Comparison of ENCODE assay signal across 22 cellular contexts in the genomic region with DNA sequence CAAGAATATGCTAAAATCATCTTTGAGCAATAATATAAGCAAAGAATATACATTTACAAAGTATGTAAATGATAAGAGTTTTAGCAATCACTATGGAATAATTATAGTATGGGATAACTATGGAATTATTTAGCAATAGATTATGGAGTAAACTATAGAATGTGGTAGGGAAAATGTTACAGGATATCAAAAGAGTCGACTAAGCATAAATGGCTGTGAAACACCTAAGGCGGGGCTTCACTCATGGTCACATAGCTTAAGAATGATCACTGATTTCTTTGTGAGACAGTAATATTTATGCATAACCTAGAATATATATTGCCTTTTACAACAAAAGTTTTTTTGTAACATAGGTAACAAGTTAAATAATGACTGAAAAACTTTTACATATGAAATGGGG.
DNase-seq lines count a peak whose midpoint lies in the region; ATAC-seq, FAIRE-seq and TF ChIP-seq lines count a peak whose summit lies in the region.
"Had no signal": no experiment of that assay in that cellular context is flagged by ENCODE, and none has a peak within 500 bp of the region (broad histone marks: within the 10 kb centered on the region; RNA-seq: fewer than 3 reads in every experiment).

No MANE protein-coding gene starts in this region.

- H3K9me3 ChIP-seq in mammary epithelial cell (replicated peaks; ENCODE audit: insufficient read depth, low read length) (no peaks in the 10 kb centered on the region), A549 (no peaks in the 10 kb centered on the region), K562 (replicated peaks; ENCODE audit: control insufficient read depth, insufficient read depth, low read depth, low read length) (no peaks in the 10 kb centered on the region)
- H3K9me3 ChIP-seq: BE2C, BLaER1 had no signal

- H3K4me1 ChIP-seq in mammary epithelial cell (ENCODE audit: insufficient read depth, low read length), result peaks cover 10% of the 10 kb centered on the region
- H3K4me1 ChIP-seq in A549, result 0 out of 3 replicates have a peak, but pooled peaks cover 6% of the 10 kb centered on the region
- H3K4me1 ChIP-seq in K562 (replicated peaks in 1 of 2; ENCODE audit: control insufficient read depth in 2 of 2, insufficient read depth in 2 of 2, low read length in 2 of 2), result no peaks in the 10 kb centered on the region
- H3K4me1 ChIP-seq: BE2C, BLaER1 had no signal

- in situ Hi-C loops in mammary epithelial cell (cut with MboI; ENCODE audit: low sequenced_read_pairs in 2 of 2) (no loop called here), K562 (cut with MboI) (no loop called here)

- dilution Hi-C loops in mammary epithelial cell (cut with HindIII; ENCODE audit: low sequenced_read_pairs), result no loop called here

- POLR2A ChIA-PET in MCF 10A (lab: Yijun Ruan, JAX) (interaction anchor here (1.4 kb wide), 1 partner anchor 10 kb away, joined by 3 read pairs; no protein-coding TSS in a partner anchor), A549 (lab: Yijun Ruan, JAX) (no interaction called here), K562 (lab: Yijun Ruan, JAX) (no interaction called here)
- POLR2A ChIA-PET in activated CD8-positive, alpha-beta T cell treated with anti-CD3 and anti-CD28 coated beads for 36 hours (lab: Charles Lee), result no interaction called here

- H3K9ac ChIP-seq in mammary epithelial cell (ENCODE audit: insufficient read depth, low read length) (no peak overlapping the region), K562 (ENCODE audit: insufficient read depth in 1 of 2, low read depth in 2 of 2, low read length in 2 of 2) (no peak overlapping the region)
- H3K9ac ChIP-seq: BLaER1 had no signal

- H3K36me3 ChIP-seq in mammary epithelial cell (ENCODE audit: insufficient read depth, low read length) (no peaks in the 10 kb centered on the region), K562 (ENCODE audit: control insufficient read depth, insufficient read depth, low read length) (no peaks in the 10 kb centered on the region)
- H3K36me3 ChIP-seq: BE2C, BLaER1 had no signal

- no peak overlapping the region for H3K4me3 Mint-ChIP-seq in MCF 10A (ENCODE audit: unreplicated experiment)
- H3K4me3 Mint-ChIP-seq in activated CD8-positive, alpha-beta T cell treated with anti-CD3 and anti-CD28 coated beads for 36 hours, result no peak overlapping the region
- H3K4me3 Mint-ChIP-seq: CD14-positive monocyte; CD4-positive, alpha-beta memory T cell; CD4-positive, CD25-positive, alpha-beta regulatory T cell; CD8-positive, alpha-beta memory T cell had no signal

- FAIRE-seq in A549 (lab: Jason Lieb, UNC) (no peak), K562 (lab: Jason Lieb, UNC) (no peak)
- FAIRE-seq: G401.6, GM12891, GM19239 had no signal

- no peaks in the 10 kb centered on the region for H3K36me3 Mint-ChIP-seq in MCF 10A (ENCODE audit: insufficient read depth, unreplicated experiment)
- no peaks in the 10 kb centered on the region for H3K36me3 Mint-ChIP-seq in activated CD8-positive, alpha-beta T cell treated with anti-CD3 and anti-CD28 coated beads for 36 hours (ENCODE audit: low read depth)
- H3K36me3 Mint-ChIP-seq: CD14-positive monocyte; CD4-positive, alpha-beta memory T cell; CD4-positive, CD25-positive, alpha-beta regulatory T cell; CD8-positive, alpha-beta memory T cell had no signal

- DNase-seq in MCF 10A (ENCODE audit: unreplicated experiment) (no peak), mammary epithelial cell (no peak), A549 (ENCODE audit: low read depth in 1 of 2, low spot score in 1 of 2) (no peak), K562 (ENCODE audit: extremely low read depth in 1 of 4, low spot score in 3 of 4) (no peak), epithelial cell of esophagus (ENCODE audit: low read depth) (peak; percentile 21)
- DNase-seq in activated CD8-positive, alpha-beta T cell treated with anti-CD3 and anti-CD28 coated beads for 36 hours, result no peak
- DNase-seq: ACHN; BE2C; C1 segment of cervical spinal cord; CD4-positive, alpha-beta memory T cell; CD4-positive, CD25-positive, alpha-beta regulatory T cell; CD8-positive, alpha-beta memory T cell; COR-L47; DMS79 treated with DMSO at 0.1 percent for 48 hours; GF-D8 had no signal

- TF ChIP-seq RAD21 in A549 (conservative IDR thresholded peaks at IDR 0.05 in 1 of 2, IDR thresholded peaks at IDR 0.05 in 1 of 2) (no peak), K562 (CRISPR knock-in tag; conservative IDR thresholded peaks at IDR 0.05 in 1 of 2, IDR thresholded peaks at IDR 0.05 in 1 of 2) (no peak)

- no peak for TF ChIP-seq EP300 in A549 (IDR thresholded peaks at IDR 0.05)
- TF ChIP-seq EP300 in K562 (IDR thresholded peaks at IDR 0.05; ENCODE audit: low read length), result no peak

- H3K4me2 ChIP-seq in mammary epithelial cell (ENCODE audit: insufficient read depth, low read depth, low read length), result no peak overlapping the region
- H3K4me2 ChIP-seq in A549, result no peak overlapping the region
- H3K4me2 ChIP-seq in K562 (ENCODE audit: insufficient read depth, low read length), result no peak overlapping the region
- H3K4me2 ChIP-seq: BLaER1 had no signal

- CTCF ChIA-PET in MCF 10A (lab: Yijun Ruan, JAX), result interaction anchor here (1.1 kb wide), 1 partner anchor 471 kb away, joined by 3 read pairs; no protein-coding TSS in a partner anchor
- CTCF ChIA-PET in mammary epithelial cell (lab: Charles Lee; ENCODE audit: low non-redundant PET), result interaction anchor here (0.7 kb wide), 1 partner anchor 8 kb away, joined by 7 read pairs; no protein-coding TSS in a partner anchor
- CTCF ChIA-PET in A549 (lab: Yijun Ruan, JAX), result no interaction called here
- CTCF ChIA-PET in K562 (lab: Yijun Ruan, JAX; ENCODE audit: low intra/inter-chr PET ratio), result no interaction called here
- CTCF ChIA-PET in activated CD8-positive, alpha-beta T cell treated with anti-CD3 and anti-CD28 coated beads for 36 hours (lab: Charles Lee), result no interaction called here

- no peaks in the 10 kb centered on the region for H3K9me1 ChIP-seq in K562 (ENCODE audit: control insufficient read depth, insufficient read depth, low read length)

- no peak overlapping the region for H3K27ac ChIP-seq in mammary epithelial cell (ENCODE audit: insufficient read depth, low read depth, low read length)
- H3K27ac ChIP-seq in A549, result no peak overlapping the region
- no peak overlapping the region for H3K27ac ChIP-seq in K562 (ENCODE audit: extremely low read depth, low read depth, low read length)
- H3K27ac ChIP-seq: 22Rv1, BLaER1 had no signal

- TF ChIP-seq CTCF in MCF 10A (IDR thresholded peaks at IDR 0.05; ENCODE audit: unreplicated experiment) (no peak), mammary epithelial cell (conservative IDR thresholded peaks at IDR 0.05 in 1 of 2, IDR thresholded peaks at IDR 0.05 in 1 of 2; ENCODE audit: extremely low read depth in 1 of 2, insufficient read depth in 1 of 2, low read depth in 1 of 2, low read length in 2 of 2) (no peak), A549 (IDR thresholded peaks at IDR 0.05) (no peak), K562 (IDR thresholded peaks at IDR 0.05 in 2 of 3, conservative IDR thresholded peaks at IDR 0.05 in 1 of 3; ENCODE audit: insufficient read depth in 2 of 3, low read depth in 1 of 3, low read length in 3 of 3) (no peak), epithelial cell of esophagus (IDR thresholded peaks at IDR 0.05; ENCODE audit: insufficient read depth, low read depth, low read length, missing control alignments) (no peak)
- TF ChIP-seq CTCF in activated CD8-positive, alpha-beta T cell treated with anti-CD3 and anti-CD28 coated beads for 36 hours (IDR thresholded peaks at IDR 0.05), result no peak

- H4K20me1 ChIP-seq in mammary epithelial cell (ENCODE audit: insufficient read depth, low read length) (no peaks in the 10 kb centered on the region), K562 (replicated peaks; ENCODE audit: control insufficient read depth, insufficient read depth, low read length) (no peaks in the 10 kb centered on the region)
- H4K20me1 ChIP-seq: BLaER1 had no signal

- H3K4me1 Mint-ChIP-seq in MCF 10A (ENCODE audit: insufficient read depth, unreplicated experiment), result peaks cover 10% of the 10 kb centered on the region
- no peaks in the 10 kb centered on the region for H3K4me1 Mint-ChIP-seq in activated CD8-positive, alpha-beta T cell treated with anti-CD3 and anti-CD28 coated beads for 36 hours (ENCODE audit: low read depth)
- H3K4me1 Mint-ChIP-seq: CD14-positive monocyte; CD4-positive, alpha-beta memory T cell; CD4-positive, CD25-positive, alpha-beta regulatory T cell; CD8-positive, alpha-beta memory T cell had no signal

- no peaks in the 10 kb centered on the region for H3K27me3 ChIP-seq in mammary epithelial cell (ENCODE audit: insufficient read depth, low read length)
- H3K27me3 ChIP-seq in K562 (ENCODE audit: control insufficient read depth in 2 of 2, insufficient read depth in 2 of 2, low read length in 2 of 2), result no peaks in the 10 kb centered on the region
- H3K27me3 ChIP-seq: BE2C, BLaER1 had no signal

- ATAC-seq in A549 (no peak), K562 (no peak), SK-N-SH treated with all-trans-retinoic acid at 6 μM for 48 hours (no peak)
- no peak for ATAC-seq in activated CD8-positive, alpha-beta T cell treated with anti-CD3 and anti-CD28 coated beads for 36 hours

- H3K27me3 Mint-ChIP-seq in MCF 10A (ENCODE audit: insufficient read depth, unreplicated experiment), result no peaks in the 10 kb centered on the region
- no peaks in the 10 kb centered on the region for H3K27me3 Mint-ChIP-seq in activated CD8-positive, alpha-beta T cell treated with anti-CD3 and anti-CD28 coated beads for 36 hours
- H3K27me3 Mint-ChIP-seq: CD4-positive, alpha-beta memory T cell; CD4-positive, CD25-positive, alpha-beta regulatory T cell; CD8-positive, alpha-beta memory T cell had no signal

- BruUV-seq in MCF 10A (replicated peaks; lab: Mats Ljungman, UMichigan) (no TSS peak), mammary epithelial cell (replicated peaks; lab: Mats Ljungman, UMichigan) (no TSS peak), K562 (replicated peaks; lab: Mats Ljungman, UMichigan) (no TSS peak)

- WGBS in mammary epithelial cell (ENCODE audit: low coverage, missing lambda C conversion rate), result 93% methylated on average over 2 of the region's 2 CpGs
- 57% methylated on average over 2 of the region's 2 CpGs for WGBS in A549 (ENCODE audit: missing lambda C conversion rate)
- 5% methylated on average over 2 of the region's 2 CpGs for WGBS in K562 (ENCODE audit: insufficient coverage, low coverage, missing lambda C conversion rate)

- H3K9me3 Mint-ChIP-seq in MCF 10A (ENCODE audit: unreplicated experiment), result no peaks in the 10 kb centered on the region
- H3K9me3 Mint-ChIP-seq in activated CD8-positive, alpha-beta T cell treated with anti-CD3 and anti-CD28 coated beads for 36 hours, result peaks cover 5% of the 10 kb centered on the region
- H3K9me3 Mint-ChIP-seq: CD14-positive monocyte had no signal

- H3K4me3 ChIP-seq in mammary epithelial cell (replicated peaks in 1 of 3; ENCODE audit: insufficient read depth in 1 of 3, low read depth in 2 of 3, low read length in 3 of 3) (no peak overlapping the region), A549 (no peak overlapping the region), K562 (no peak overlapping the region), epithelial cell of esophagus (ENCODE audit: low read length) (no peak overlapping the region)
- H3K4me3 ChIP-seq: BLaER1 had no signal

- H3K79me2 ChIP-seq in mammary epithelial cell (ENCODE audit: insufficient read depth, low read length) (no peaks in the 10 kb centered on the region), K562 (ENCODE audit: control insufficient read depth, insufficient read depth, low read length) (no peaks in the 10 kb centered on the region)

- H2AFZ ChIP-seq in mammary epithelial cell (ENCODE audit: low read depth, low read length) (no peak overlapping the region), K562 (ENCODE audit: low read depth, low read length) (no peak overlapping the region)

- no peak for TF ChIP-seq POLR2A in A549 (IDR thresholded peaks at IDR 0.05; ENCODE audit: low read length)
- no peak for TF ChIP-seq POLR2A in K562 (conservative IDR thresholded peaks at IDR 0.05)

- H3K27ac Mint-ChIP-seq in MCF 10A (ENCODE audit: low read depth, unreplicated experiment), result peak overlapping the region; percentile 70
- H3K27ac Mint-ChIP-seq in activated CD8-positive, alpha-beta T cell treated with anti-CD3 and anti-CD28 coated beads for 36 hours, result no peak overlapping the region
- H3K27ac Mint-ChIP-seq: CD14-positive monocyte; CD4-positive, alpha-beta memory T cell; CD4-positive, CD25-positive, alpha-beta regulatory T cell; CD8-positive, alpha-beta memory T cell had no signal

- intact Hi-C loops in MCF 10A (cut with micrococcal nuclease) (no loop called here), mammary epithelial cell (cut with micrococcal nuclease) (no loop called here), K562 (cut with micrococcal nuclease) (no loop called here)
- intact Hi-C loops in activated CD8-positive, alpha-beta T cell treated with anti-CD3 and anti-CD28 coated beads for 36 hours (cut with micrococcal nuclease), result no loop called here

Comparison
In these comparisons a context has a peak if more than half of its experiments do, and no peak if none do; other contexts are left out.
1. CTCF ChIA-PET loops: an anchor here in MCF 10A (1.1 kb wide) and mammary epithelial cell (0.7 kb wide); none called in A549, K562 and activated CD8-positive, alpha-beta T cell treated with anti-CD3 and anti-CD28 coated beads for 36 hours.